ENCODE assay signal across 1 cellular context in the genomic region with DNA sequence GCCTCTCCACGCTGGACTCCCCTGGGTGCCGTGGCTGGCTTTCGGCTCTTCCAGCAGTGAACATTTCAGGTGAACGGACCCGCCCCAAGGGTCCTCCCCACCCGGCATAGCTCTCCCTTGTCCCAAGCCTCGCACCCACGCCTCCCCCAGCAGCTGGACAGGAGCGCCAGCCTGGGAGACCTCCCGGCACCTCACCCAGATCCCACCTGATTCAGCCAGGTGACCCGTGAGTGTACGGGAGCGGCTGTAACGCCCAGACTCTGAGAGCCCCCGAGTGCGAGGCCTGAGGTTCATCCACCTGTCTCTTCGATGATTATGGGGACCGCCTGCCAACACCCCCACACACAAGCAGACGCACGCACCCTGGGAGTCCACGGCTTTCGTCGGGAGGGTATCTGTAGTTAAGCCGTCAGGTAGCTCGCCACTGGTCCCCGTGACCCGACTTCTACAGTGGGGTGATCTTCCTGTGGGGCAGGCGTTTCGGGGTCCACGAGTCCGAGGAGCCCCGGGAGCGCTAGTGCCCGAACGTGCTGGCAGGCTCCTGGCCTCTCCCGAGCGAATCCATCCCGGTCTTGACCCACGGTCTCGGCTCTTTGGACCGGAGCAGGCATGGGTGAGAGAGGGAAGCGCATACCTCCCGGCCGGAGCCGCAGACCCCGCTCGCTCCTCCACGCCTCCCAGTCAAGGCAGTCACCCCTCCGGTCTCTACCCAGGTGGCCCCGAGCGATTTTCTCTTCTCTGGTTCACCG.
TF ChIP-seq lines count a peak whose summit lies in the region.

No MANE protein-coding gene starts in this region.

TF ChIP-seq in K562, 482 proteins besides CTCF, POLR2A, EP300 and RAD21 (continued from another document and continues in another):
- TF ChIP-seq ARID4B (CRISPR knock-in tag; IDR thresholded peaks at IDR 0.05) (peak; percentile 42; the same call in 1 of the 2 replicates), ZNF584 (CRISPR knock-in tag; IDR thresholded peaks at IDR 0.05; ENCODE audit: low read depth) (no peak), ZNF740 (CRISPR knock-in tag; IDR thresholded peaks at IDR 0.05) (peak; percentile 31; the same call in 1 of the 2 replicates), ZNF740 (tag; IDR thresholded peaks at IDR 0.05) (no peak; a peak in 1 of 4 replicates), RFX7 (CRISPR knock-in tag; IDR thresholded peaks at IDR 0.05) (no peak), TFAP4 (CRISPR knock-in tag; IDR thresholded peaks at IDR 0.05; ENCODE audit: borderline replicate concordance) (peak; percentile 51; the same call in 1 of the 2 replicates), MLLT1 (IDR thresholded peaks at IDR 0.05) (no peak), U2AF2 (optimal IDR thresholded peaks at IDR 0.05; ENCODE audit: low read depth, low read length) (no peak), MIER1 (IDR thresholded peaks at IDR 0.05; ENCODE audit: low read depth) (no peak), CEBPG (CRISPR knock-in tag; IDR thresholded peaks at IDR 0.05) (no peak), CEBPG (tag; conservative IDR thresholded peaks at IDR 0.05 in 1 of 2, IDR thresholded peaks at IDR 0.05 in 1 of 2) (no peak), PRDM10 (IDR thresholded peaks at IDR 0.05; ENCODE audit: partially characterized antibody) (no peak), CXXC5 (CRISPR knock-in tag; IDR thresholded peaks at IDR 0.05) (no peak), CHD1 (IDR thresholded peaks at IDR 0.05; ENCODE audit: low read length) (no peak), NFIC (IDR thresholded peaks at IDR 0.05) (no peak), DEAF1 (CRISPR knock-in tag; IDR thresholded peaks at IDR 0.05) (no peak), ZNF280B (CRISPR knock-in tag; IDR thresholded peaks at IDR 0.05) (no peak), ZNF41 (CRISPR knock-in tag; conservative IDR thresholded peaks at IDR 0.05) (no peak), ZNF165 (CRISPR knock-in tag; IDR thresholded peaks at IDR 0.05; ENCODE audit: borderline replicate concordance) (no peak), BRF1 (IDR thresholded peaks at IDR 0.05; ENCODE audit: borderline replicate concordance, extremely low read depth, insufficient read length) (no peak), GABPA (tag; conservative IDR thresholded peaks at IDR 0.05; ENCODE audit: low read depth) (no peak), KDM5B (IDR thresholded peaks at IDR 0.05; ENCODE audit: insufficient replicate concordance, low read depth, low read length) (peak; percentile 9)
- TF ChIP-seq, protein P1, sequence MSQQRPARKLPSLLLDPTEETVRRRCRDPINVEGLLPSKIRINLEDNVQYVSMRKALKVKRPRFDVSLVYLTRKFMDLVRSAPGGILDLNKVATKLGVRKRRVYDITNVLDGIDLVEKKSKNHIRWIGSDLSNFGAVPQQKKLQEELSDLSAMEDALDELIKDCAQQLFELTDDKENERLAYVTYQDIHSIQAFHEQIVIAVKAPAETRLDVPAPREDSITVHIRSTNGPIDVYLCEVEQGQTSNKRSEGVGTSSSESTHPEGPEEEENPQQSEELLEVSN (IDR thresholded peaks at IDR 0.05; ENCODE audit: borderline replicate concordance in 1 of 2, extremely low read depth in 1 of 2, insufficient read depth in 1 of 2, insufficient read length in 1 of 2, low read depth in 1 of 2, low read length in 1 of 2, poor library complexity in 1 of 2, severe bottlenecking in 1 of 2) = peak in 1 of 2 experiments; percentile 19
- TF ChIP-seq, protein P2, sequence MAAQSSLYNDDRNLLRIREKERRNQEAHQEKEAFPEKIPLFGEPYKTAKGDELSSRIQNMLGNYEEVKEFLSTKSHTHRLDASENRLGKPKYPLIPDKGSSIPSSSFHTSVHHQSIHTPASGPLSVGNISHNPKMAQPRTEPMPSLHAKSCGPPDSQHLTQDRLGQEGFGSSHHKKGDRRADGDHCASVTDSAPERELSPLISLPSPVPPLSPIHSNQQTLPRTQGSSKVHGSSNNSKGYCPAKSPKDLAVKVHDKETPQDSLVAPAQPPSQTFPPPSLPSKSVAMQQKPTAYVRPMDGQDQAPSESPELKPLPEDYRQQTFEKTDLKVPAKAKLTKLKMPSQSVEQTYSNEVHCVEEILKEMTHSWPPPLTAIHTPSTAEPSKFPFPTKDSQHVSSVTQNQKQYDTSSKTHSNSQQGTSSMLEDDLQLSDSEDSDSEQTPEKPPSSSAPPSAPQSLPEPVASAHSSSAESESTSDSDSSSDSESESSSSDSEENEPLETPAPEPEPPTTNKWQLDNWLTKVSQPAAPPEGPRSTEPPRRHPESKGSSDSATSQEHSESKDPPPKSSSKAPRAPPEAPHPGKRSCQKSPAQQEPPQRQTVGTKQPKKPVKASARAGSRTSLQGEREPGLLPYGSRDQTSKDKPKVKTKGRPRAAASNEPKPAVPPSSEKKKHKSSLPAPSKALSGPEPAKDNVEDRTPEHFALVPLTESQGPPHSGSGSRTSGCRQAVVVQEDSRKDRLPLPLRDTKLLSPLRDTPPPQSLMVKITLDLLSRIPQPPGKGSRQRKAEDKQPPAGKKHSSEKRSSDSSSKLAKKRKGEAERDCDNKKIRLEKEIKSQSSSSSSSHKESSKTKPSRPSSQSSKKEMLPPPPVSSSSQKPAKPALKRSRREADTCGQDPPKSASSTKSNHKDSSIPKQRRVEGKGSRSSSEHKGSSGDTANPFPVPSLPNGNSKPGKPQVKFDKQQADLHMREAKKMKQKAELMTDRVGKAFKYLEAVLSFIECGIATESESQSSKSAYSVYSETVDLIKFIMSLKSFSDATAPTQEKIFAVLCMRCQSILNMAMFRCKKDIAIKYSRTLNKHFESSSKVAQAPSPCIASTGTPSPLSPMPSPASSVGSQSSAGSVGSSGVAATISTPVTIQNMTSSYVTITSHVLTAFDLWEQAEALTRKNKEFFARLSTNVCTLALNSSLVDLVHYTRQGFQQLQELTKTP (IDR thresholded peaks at IDR 0.05; ENCODE audit: low read depth in 1 of 2, partially characterized antibody in 2 of 2) = no peak
- TF ChIP-seq, protein P3, sequence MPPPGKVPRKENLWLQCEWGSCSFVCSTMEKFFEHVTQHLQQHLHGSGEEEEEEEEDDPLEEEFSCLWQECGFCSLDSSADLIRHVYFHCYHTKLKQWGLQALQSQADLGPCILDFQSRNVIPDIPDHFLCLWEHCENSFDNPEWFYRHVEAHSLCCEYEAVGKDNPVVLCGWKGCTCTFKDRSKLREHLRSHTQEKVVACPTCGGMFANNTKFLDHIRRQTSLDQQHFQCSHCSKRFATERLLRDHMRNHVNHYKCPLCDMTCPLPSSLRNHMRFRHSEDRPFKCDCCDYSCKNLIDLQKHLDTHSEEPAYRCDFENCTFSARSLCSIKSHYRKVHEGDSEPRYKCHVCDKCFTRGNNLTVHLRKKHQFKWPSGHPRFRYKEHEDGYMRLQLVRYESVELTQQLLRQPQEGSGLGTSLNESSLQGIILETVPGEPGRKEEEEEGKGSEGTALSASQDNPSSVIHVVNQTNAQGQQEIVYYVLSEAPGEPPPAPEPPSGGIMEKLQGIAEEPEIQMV (tag; conservative IDR thresholded peaks at IDR 0.05; ENCODE audit: low read depth) = no peak
